In genomic region chr2:44192646-44193045, GRCh38 we compare ENCODE assay signal across 21 cellular contexts. TPM values are rescaled to one million over a fixed set of nuclear protein-coding genes. Genes with fewer than 3 reads are reported as not detected.
DNase-seq lines count a peak whose midpoint lies in the region; ATAC-seq, FAIRE-seq and TF ChIP-seq lines count a peak whose summit lies in the region.
"Had no signal": no experiment of that assay in that cellular context is flagged by ENCODE, and none has a peak within 500 bp of the region (broad histone marks: within the 10 kb centered on the region; RNA-seq: fewer than 3 reads in every experiment).

No MANE protein-coding gene starts in this region.

- CTCF ChIA-PET in CD4-positive, alpha-beta T cell (lab: Charles Lee) = no interaction called here

- no peaks in the 10 kb centered on the region for H3K9me3 ChIP-seq in T-helper 17 cell (ENCODE audit: control insufficient read depth, low read length, poor library complexity, severe bottlenecking)
- H3K9me3 ChIP-seq in neural cell (ENCODE audit: low read length) = no peaks in the 10 kb centered on the region
- H3K9me3 ChIP-seq in CD4-positive, alpha-beta T cell (ENCODE audit: control insufficient read depth, low read length) = no peaks in the 10 kb centered on the region
- H3K9me3 ChIP-seq: A549, BE2C, MG63 had no signal

- no peak for ATAC-seq in stimulated activated naive CD8-positive, alpha-beta T cell treated with anti-CD3 and anti-CD28 coated beads, Interleukin-15, amount 100 ng/mL, for 72 hours
- ATAC-seq in T-helper 17 cell = no peak
- no peak for ATAC-seq in effector memory CD8-positive, alpha-beta T cell (replicated peaks)
- ATAC-seq in CD4-positive, alpha-beta T cell (ENCODE audit: poor library complexity) = no peak
- ATAC-seq: A549 had no signal

- H3K9me2 ChIP-seq in neural cell (ENCODE audit: insufficient read depth, low read length) = no peaks in the 10 kb centered on the region

- H3K27me3 ChIP-seq in neural cell (ENCODE audit: insufficient read depth, low read depth, low read length) = no peaks in the 10 kb centered on the region
- H3K27me3 ChIP-seq in CD4-positive, alpha-beta T cell (ENCODE audit: control insufficient read depth, insufficient read depth, low read length) = no peaks in the 10 kb centered on the region
- H3K27me3 ChIP-seq: BE2C, MG63 had no signal

- H3K9me3 Mint-ChIP-seq in stimulated activated naive CD8-positive, alpha-beta T cell treated with anti-CD3 and anti-CD28 coated beads, Interleukin-15, Interleukin-2, amounts not matched to agents 100 ng/mL and 50 ng/mL, for 24 hours = no peaks in the 10 kb centered on the region
- no peaks in the 10 kb centered on the region for H3K9me3 Mint-ChIP-seq in stimulated activated naive CD8-positive, alpha-beta T cell treated with anti-CD3 and anti-CD28 coated beads, Interleukin-15, amount 100 ng/mL, for 72 hours
- H3K9me3 Mint-ChIP-seq in effector memory CD8-positive, alpha-beta T cell = no peaks in the 10 kb centered on the region
- no peaks in the 10 kb centered on the region for H3K9me3 Mint-ChIP-seq in CD4-positive, alpha-beta T cell
- H3K9me3 Mint-ChIP-seq: IgD-negative memory B cell had no signal

- H3K4me2 ChIP-seq in neural cell (ENCODE audit: low read length) = no peak overlapping the region
- H3K4me2 ChIP-seq: A549 had no signal

- H3K9ac ChIP-seq in neural cell (ENCODE audit: low read length) = no peak overlapping the region

- H3K36me3 Mint-ChIP-seq in stimulated activated naive CD8-positive, alpha-beta T cell treated with anti-CD3 and anti-CD28 coated beads, Interleukin-15, Interleukin-2, amounts not matched to agents 100 ng/mL and 50 ng/mL, for 24 hours (ENCODE audit: low read depth) = peaks cover 26% of the 10 kb centered on the region
- peaks cover 2% of the 10 kb centered on the region for H3K36me3 Mint-ChIP-seq in T-helper 17 cell (ENCODE audit: low read depth)
- H3K36me3 Mint-ChIP-seq in effector memory CD8-positive, alpha-beta T cell (ENCODE audit: insufficient read depth) = peaks cover 51% of the 10 kb centered on the region
- H3K36me3 Mint-ChIP-seq in CD4-positive, alpha-beta T cell (ENCODE audit: low read depth) = peaks cover 55% of the 10 kb centered on the region

- TF ChIP-seq CTCF in neural cell (IDR thresholded peaks at IDR 0.05; ENCODE audit: poor library complexity, severe bottlenecking) = no peak
- no peak for TF ChIP-seq CTCF in CD4-positive, alpha-beta T cell (IDR thresholded peaks at IDR 0.05)

- no peaks in the 10 kb centered on the region for H3F3A ChIP-seq in neural cell (ENCODE audit: insufficient read depth, low read length, poor library complexity, severe bottlenecking)

- peaks cover 59% of the 10 kb centered on the region for H3K4me1 Mint-ChIP-seq in stimulated activated naive CD8-positive, alpha-beta T cell treated with anti-CD3 and anti-CD28 coated beads, Interleukin-15, Interleukin-2, amounts not matched to agents 100 ng/mL and 50 ng/mL, for 24 hours (ENCODE audit: low read depth)
- H3K4me1 Mint-ChIP-seq in stimulated activated naive CD8-positive, alpha-beta T cell treated with anti-CD3 and anti-CD28 coated beads, Interleukin-15, amount 100 ng/mL, for 72 hours = peaks cover 69% of the 10 kb centered on the region
- H3K4me1 Mint-ChIP-seq in T-helper 17 cell = peaks cover 41% of the 10 kb centered on the region
- H3K4me1 Mint-ChIP-seq in effector memory CD8-positive, alpha-beta T cell (ENCODE audit: low read depth in 2 of 2) = peaks cover 57 to 66% of the 10 kb centered on the region in 2 donors
- peaks cover 75% of the 10 kb centered on the region for H3K4me1 Mint-ChIP-seq in CD4-positive, alpha-beta T cell (ENCODE audit: low read depth)

- H3K36me3 ChIP-seq in neural cell (ENCODE audit: insufficient read depth, low read length) = no peaks in the 10 kb centered on the region
- H3K36me3 ChIP-seq: BE2C had no signal

- H3K27ac Mint-ChIP-seq in stimulated activated naive CD8-positive, alpha-beta T cell treated with anti-CD3 and anti-CD28 coated beads, Interleukin-15, Interleukin-2, amounts not matched to agents 100 ng/mL and 50 ng/mL, for 24 hours = peak overlapping the region; percentile 38
- no peak overlapping the region for H3K27ac Mint-ChIP-seq in stimulated activated naive CD8-positive, alpha-beta T cell treated with anti-CD3 and anti-CD28 coated beads, Interleukin-15, amount 100 ng/mL, for 72 hours
- H3K27ac Mint-ChIP-seq in T-helper 17 cell = peak overlapping the region; percentile 19
- H3K27ac Mint-ChIP-seq in effector memory CD8-positive, alpha-beta T cell = peak overlapping the region; percentile 42 to 56
- H3K27ac Mint-ChIP-seq in CD4-positive, alpha-beta T cell = no peak overlapping the region

- no peak for FAIRE-seq in RCC 7860 (lab: Jason Lieb, UNC)
- FAIRE-seq: A549, GM12891, H1 had no signal

- intact Hi-C loops in CD4-positive, alpha-beta T cell (cut with DNase I, micrococcal nuclease) = no loop called here

- no peak overlapping the region for H2AFZ ChIP-seq in neural cell (ENCODE audit: low read depth, low read length)

- no peaks in the 10 kb centered on the region for H4K20me1 ChIP-seq in neural cell (ENCODE audit: insufficient read depth)

- peaks cover 63% of the 10 kb centered on the region for H3K79me2 ChIP-seq in neural cell (replicated peaks; ENCODE audit: insufficient read depth, low read length)

- H3K27ac ChIP-seq in neural cell (ENCODE audit: low read length) = no peak overlapping the region
- no peak overlapping the region for H3K27ac ChIP-seq in CD4-positive, alpha-beta T cell (ENCODE audit: low read depth, low read length)
- H3K27ac ChIP-seq: A549 had no signal

- DNase-seq in stimulated activated naive CD8-positive, alpha-beta T cell treated with anti-CD3 and anti-CD28 coated beads, Interleukin-15, amount 100 ng/mL, for 72 hours = no peak
- DNase-seq in T-helper 17 cell (no peak), RCC 7860 (ENCODE audit: low spot score) (no peak), activated gamma-delta T cell (lab: John Stamatoyannopoulos, UW) (no peak)
- no peak for DNase-seq in effector memory CD8-positive, alpha-beta T cell
- DNase-seq in CD4-positive, alpha-beta T cell = no peak
- DNase-seq: BE2C, DMS 273 treated with DMSO at 0.1 percent for 48 hours, DND-41, MG63, NCI-H1092, NCI-H1436, NCI-H1930, NCI-H2227 treated with DMSO at 0.1 percent for 48 hours, NCI-H510A had no signal

- no peaks in the 10 kb centered on the region for H3K27me3 Mint-ChIP-seq in stimulated activated naive CD8-positive, alpha-beta T cell treated with anti-CD3 and anti-CD28 coated beads, Interleukin-15, Interleukin-2, amounts not matched to agents 100 ng/mL and 50 ng/mL, for 24 hours
- H3K27me3 Mint-ChIP-seq in stimulated activated naive CD8-positive, alpha-beta T cell treated with anti-CD3 and anti-CD28 coated beads, Interleukin-15, amount 100 ng/mL, for 72 hours = no peaks in the 10 kb centered on the region
- no peaks in the 10 kb centered on the region for H3K27me3 Mint-ChIP-seq in T-helper 17 cell
- H3K27me3 Mint-ChIP-seq in effector memory CD8-positive, alpha-beta T cell = no peaks in the 10 kb centered on the region
- no peaks in the 10 kb centered on the region for H3K27me3 Mint-ChIP-seq in CD4-positive, alpha-beta T cell
- H3K27me3 Mint-ChIP-seq: IgD-negative memory B cell had no signal

- POLR2A ChIA-PET in CD4-positive, alpha-beta T cell (lab: Charles Lee) = no interaction called here

- TF ChIP-seq RAD21 in neural cell (conservative IDR thresholded peaks at IDR 0.05) = no peak

- H3K4me3 ChIP-seq in neural cell (ENCODE audit: low read length) = peak overlapping the region; percentile 3
- H3K4me3 ChIP-seq: A549, MG63 had no signal

- no peak overlapping the region for H3K4me3 Mint-ChIP-seq in stimulated activated naive CD8-positive, alpha-beta T cell treated with anti-CD3 and anti-CD28 coated beads, Interleukin-15, Interleukin-2, amounts not matched to agents 100 ng/mL and 50 ng/mL, for 24 hours
- H3K4me3 Mint-ChIP-seq in stimulated activated naive CD8-positive, alpha-beta T cell treated with anti-CD3 and anti-CD28 coated beads, Interleukin-15, amount 100 ng/mL, for 72 hours = no peak overlapping the region
- no peak overlapping the region for H3K4me3 Mint-ChIP-seq in T-helper 17 cell
- H3K4me3 Mint-ChIP-seq in effector memory CD8-positive, alpha-beta T cell = peak overlapping the region in 1 of 2 donors; percentile 61
- no peak overlapping the region for H3K4me3 Mint-ChIP-seq in CD4-positive, alpha-beta T cell

- no peak for TF ChIP-seq EP300 in neural cell (conservative IDR thresholded peaks at IDR 0.05; ENCODE audit: poor library complexity, severe bottlenecking)

TF ChIP-seq in neural cell, 6 proteins besides CTCF, POLR2A, EP300 and RAD21:
- TF ChIP-seq TAF1 (IDR thresholded peaks at IDR 0.05; ENCODE audit: low read depth) (no peak), REST (IDR thresholded peaks at IDR 0.05; ENCODE audit: borderline replicate concordance) (no peak), MXI1 (conservative IDR thresholded peaks at IDR 0.05; ENCODE audit: poor library complexity, severe bottlenecking) (no peak), EZH2 (IDR thresholded peaks at IDR 0.05; ENCODE audit: borderline replicate concordance, insufficient read depth, low read length, poor library complexity, severe bottlenecking) (no peak)

RNA-seq across cellular contexts. Expression of gene PPM1B, which starts 24.0 kb away (rescaled TPM):
- total RNA-seq in T-helper 17 cell = 10 to 100 TPM; 72.7 to 82.7 TPM
- polyA plus RNA-seq in neural cell = 79.8 and 116 TPM in 2 replicates
- polyA minus RNA-seq in neural cell = 102 and 109 TPM in 2 replicates
- total RNA-seq in CD4-positive, alpha-beta T cell = 10 to 100 TPM; 87.3 to 89.6 TPM

Comparison
In these comparisons a context has a peak if more than half of its experiments do, and no peak if none do; other contexts are left out.
1. H3K27ac Mint-ChIP-seq: peak in stimulated activated naive CD8-positive, alpha-beta T cell treated with anti-CD3 and anti-CD28 coated beads, Interleukin-15, Interleukin-2, amounts not matched to agents 100 ng/mL and 50 ng/mL, for 24 hours (single experiment), T-helper 17 cell (single experiment) and effector memory CD8-positive, alpha-beta T cell (2 of 2); none in stimulated activated naive CD8-positive, alpha-beta T cell treated with anti-CD3 and anti-CD28 coated beads, Interleukin-15, amount 100 ng/mL, for 72 hours (0 of 2) and CD4-positive, alpha-beta T cell (single experiment).